9 cellular contexts compared by ENCODE assay signal in genomic region chr15:85527907-85528306, GRCh38.
DNase-seq lines count a peak whose midpoint lies in the region; TF ChIP-seq lines count a peak whose summit lies in the region.
"Had no signal": no experiment of that assay in that cellular context is flagged by ENCODE, and none has a peak within 500 bp of the region (broad histone marks: within the 10 kb centered on the region; RNA-seq: fewer than 3 reads in every experiment).

No MANE protein-coding gene starts in this region.

- DNase-seq in AG20443 (ENCODE audit: low spot score) (peak; percentile 79), Karpas-422 (no peak), epithelial cell of proximal tubule (ENCODE audit: low read depth) (peak; percentile 36), AML-193 (lab: John Stamatoyannopoulos, UW) (no peak), ovary (no peak)
- DNase-seq in activated CD4-positive, alpha-beta T cell treated with anti-CD3 and anti-CD28 coated beads, Interleukin-2, amount 50 U/mL, for 4 hours: no peak
- no peak for DNase-seq in effector CD8-positive, alpha-beta T cell (lab: John Stamatoyannopoulos, UW)
- DNase-seq: effector memory CD4-positive, alpha-beta T cell had no signal

- no peak for TF ChIP-seq EP300 in ovary (IDR thresholded peaks at IDR 0.05)

- no peak overlapping the region for H2AFZ ChIP-seq in Karpas-422 (ENCODE audit: low read length)

- H3K9ac ChIP-seq in Karpas-422 (ENCODE audit: low read length): no peak overlapping the region
- no peak overlapping the region for H3K9ac ChIP-seq in muscle layer of colon (ENCODE audit: low read length)

- no peaks in the 10 kb centered on the region for H3K27me3 ChIP-seq in Karpas-422 (ENCODE audit: low read length)
- H3K27me3 ChIP-seq in muscle layer of colon (ENCODE audit: control insufficient read depth in 1 of 2, insufficient read depth in 2 of 2, low read length in 2 of 2): no peaks in the 10 kb centered on the region
- no peaks in the 10 kb centered on the region for H3K27me3 ChIP-seq in ovary

- H4K20me1 ChIP-seq in Karpas-422 (ENCODE audit: insufficient read depth, low read depth, low read length): no peaks in the 10 kb centered on the region

- no peak for TF ChIP-seq POLR2A in ovary (IDR thresholded peaks at IDR 0.05)

- intact Hi-C loops in ovary (cut with DNase I): no loop called here

- H3K79me2 ChIP-seq in Karpas-422 (ENCODE audit: low read length): peaks cover 83% of the 10 kb centered on the region

- WGBS in ovary, 3 donors: 36 to 62% (median 60%) methylated on average over 3 of the region's 3 CpGs

- no peak overlapping the region for H3K4me2 ChIP-seq in Karpas-422 (ENCODE audit: low read depth, low read length, poor library complexity, severe bottlenecking)

- H3K9me2 ChIP-seq in Karpas-422 (replicated peaks; ENCODE audit: insufficient read depth, low read length): no peaks in the 10 kb centered on the region

- no peaks in the 10 kb centered on the region for H3K36me3 ChIP-seq in Karpas-422 (ENCODE audit: insufficient read depth, low read length)
- H3K36me3 ChIP-seq in muscle layer of colon (ENCODE audit: insufficient read depth, low read length): no peaks in the 10 kb centered on the region
- no peaks in the 10 kb centered on the region for H3K36me3 ChIP-seq in ovary

- no peak for TF ChIP-seq CTCF in epithelial cell of proximal tubule (conservative IDR thresholded peaks at IDR 0.05; ENCODE audit: low read depth, low read length)
- TF ChIP-seq CTCF in ovary (IDR thresholded peaks at IDR 0.05): no peak

- H3K9me3 ChIP-seq in Karpas-422 (ENCODE audit: low read length) (no peaks in the 10 kb centered on the region), muscle layer of colon (ENCODE audit: low read length) (no peaks in the 10 kb centered on the region), ovary (no peaks in the 10 kb centered on the region)

- H3K27ac ChIP-seq in Karpas-422 (ENCODE audit: low read length): peak overlapping the region; percentile 40; the same call in 1 of the 2 replicates
- H3K27ac ChIP-seq in muscle layer of colon (ENCODE audit: low read depth, low read length): peak overlapping the region; percentile 27
- H3K27ac ChIP-seq in ovary: no peak overlapping the region

- H3K4me1 ChIP-seq in Karpas-422 (ENCODE audit: low read length) (peaks cover 73% of the 10 kb centered on the region), muscle layer of colon (ENCODE audit: insufficient read depth, low read length) (peaks cover 30% of the 10 kb centered on the region), ovary (ENCODE audit: insufficient read depth) (no peaks in the 10 kb centered on the region)

- H3K4me3 ChIP-seq in Karpas-422 (ENCODE audit: low read length) (no peak overlapping the region), epithelial cell of proximal tubule (ENCODE audit: low read depth, low read length) (no peak overlapping the region), muscle layer of colon (ENCODE audit: low read depth in 1 of 2, low read length in 2 of 2) (no peak overlapping the region), ovary (no peak overlapping the region)

Comparison
In these comparisons a context has a peak if more than half of its experiments do, and no peak if none do; other contexts are left out.
1. DNase-seq: peak in AG20443 (single experiment) and epithelial cell of proximal tubule (single experiment); none in Karpas-422 (single experiment), activated CD4-positive, alpha-beta T cell treated with anti-CD3 and anti-CD28 coated beads, Interleukin-2, amount 50 U/mL, for 4 hours (0 of 2), AML-193 (0 of 2), ovary (0 of 5) and effector CD8-positive, alpha-beta T cell (single experiment).
2. H3K27ac ChIP-seq: peak in Karpas-422 (single experiment) and muscle layer of colon (single experiment); none in ovary (0 of 2).